ENCODE assay signal across 16 cellular contexts in genomic region chr4:39450618-39451017, GRCh38. TPM values are rescaled to one million over a fixed set of nuclear protein-coding genes. Genes with fewer than 3 reads are reported as not detected.
DNase-seq lines count a peak whose midpoint lies in the region; ATAC-seq and TF ChIP-seq lines count a peak whose summit lies in the region.
"Had no signal": no experiment of that assay in that cellular context is flagged by ENCODE, and none has a peak within 500 bp of the region (broad histone marks: within the 10 kb centered on the region; RNA-seq: fewer than 3 reads in every experiment).

No MANE protein-coding gene starts in this region.

- H3K4me3 ChIP-seq in cardiac muscle cell, result no peak overlapping the region
- no peak overlapping the region for H3K4me3 ChIP-seq in right cardiac atrium (ENCODE audit: low read length)
- H3K4me3 ChIP-seq in liver (ENCODE audit: low read depth in 1 of 3, low read length in 3 of 3), result no peak overlapping the region
- H3K4me3 ChIP-seq: SJCRH30 had no signal

- no peaks in the 10 kb centered on the region for H3K4me1 ChIP-seq in cardiac muscle cell (ENCODE audit: low read depth)
- no peaks in the 10 kb centered on the region for H3K4me1 ChIP-seq in right cardiac atrium (ENCODE audit: control insufficient read depth, insufficient read depth, low read length)
- peaks cover 10 to 22% (median 16%) of the 10 kb centered on the region in 4 donors for H3K4me1 ChIP-seq in liver (ENCODE audit: control insufficient read depth in 4 of 4, insufficient read depth in 4 of 4, low read length in 3 of 4)
- H3K4me1 ChIP-seq: SJCRH30 had no signal

- H3K9me3 ChIP-seq in cardiac muscle cell (ENCODE audit: low read depth) (no peaks in the 10 kb centered on the region), right cardiac atrium (ENCODE audit: control insufficient read depth, low read length) (no peaks in the 10 kb centered on the region), liver (ENCODE audit: control insufficient read depth in 4 of 4, low read length in 3 of 4) (no peaks in the 10 kb centered on the region)
- H3K9me3 ChIP-seq: SJCRH30 had no signal

- H3K36me3 Mint-ChIP-seq in activated naive CD8-positive, alpha-beta T cell, result peaks cover 16% of the 10 kb centered on the region

- H3K27ac Mint-ChIP-seq in activated naive CD8-positive, alpha-beta T cell, result peak overlapping the region; percentile 81

- intact Hi-C loops in right cardiac atrium (cut with DNase I), result no loop called here

- TF ChIP-seq RAD21 in liver (IDR thresholded peaks at IDR 0.05), result peak in 1 of 2 donors; percentile 11

- peak overlapping the region; percentile 27 to 76 for H3K9ac ChIP-seq in liver (ENCODE audit: low read depth in 1 of 2, low read length in 2 of 2)

- H3K27ac ChIP-seq in cardiac muscle cell (peak overlapping the region; percentile 11), right cardiac atrium (ENCODE audit: low read length) (no peak overlapping the region), liver (ENCODE audit: low read depth in 1 of 2, low read length in 2 of 2) (peak overlapping the region; percentile 68 to 78), substantia nigra (ENCODE audit: low read depth, low read length, poor library complexity, severe bottlenecking) (no peak overlapping the region)
- H3K27ac ChIP-seq: SJCRH30 had no signal

- DNase-seq in cardiac muscle cell (ENCODE audit: low read depth in 1 of 2, low spot score in 1 of 2) (no peak), right cardiac atrium (no peak), SK-N-DZ (ENCODE audit: low spot score) (no peak), NCI-H2107 treated with DMSO at 0.1 percent for 48 hours (lab: John Stamatoyannopoulos, UW; ENCODE audit: unreplicated experiment) (no peak), substantia nigra (lab: John Stamatoyannopoulos, UW) (no peak)
- no peak for DNase-seq in stimulated activated CD8-positive, alpha-beta memory T cell treated with anti-CD3 and anti-CD28 coated beads, Interleukin-4, amount 100 ng/mL, for 48 hours
- DNase-seq: activated CD4-positive, alpha-beta T cell treated with anti-CD3 and anti-CD28 coated beads, Interleukin-2, amount 50 U/mL, for 4 hours; IMR-90; naive thymus-derived CD4-positive, alpha-beta T cell; NCI-H2029; NCI-H526 treated with DMSO at 0.1 percent for 48 hours; OCI-M1; SJCRH30 had no signal

- no peak for TF ChIP-seq CTCF in cardiac muscle cell (IDR thresholded peaks at IDR 0.05; ENCODE audit: low read depth, low read length)
- no peak for TF ChIP-seq CTCF in liver (IDR thresholded peaks at IDR 0.05; ENCODE audit: low read depth, low read length, missing input control)

- H3K27me3 Mint-ChIP-seq in activated naive CD8-positive, alpha-beta T cell, result no peaks in the 10 kb centered on the region
- H3K27me3 Mint-ChIP-seq: naive thymus-derived CD4-positive, alpha-beta T cell had no signal

- WGBS in right cardiac atrium, result 61% methylated on average over 2 of the region's 2 CpGs
- 20% methylated on average over 2 of the region's 2 CpGs for WGBS in liver

- H3K36me3 ChIP-seq in cardiac muscle cell (peaks cover 41% of the 10 kb centered on the region), liver (ENCODE audit: control insufficient read depth in 4 of 4, insufficient read depth in 3 of 4, low read depth in 1 of 4, low read length in 3 of 4) (peaks cover 21 to 56% (median 47%) of the 10 kb centered on the region in 4 donors)

- H3K9me3 Mint-ChIP-seq in activated naive CD8-positive, alpha-beta T cell (ENCODE audit: low read depth), result no peaks in the 10 kb centered on the region
- H3K9me3 Mint-ChIP-seq: naive thymus-derived CD4-positive, alpha-beta T cell had no signal

- H3K4me3 Mint-ChIP-seq in activated naive CD8-positive, alpha-beta T cell, result no peak overlapping the region
- H3K4me3 Mint-ChIP-seq: naive thymus-derived CD4-positive, alpha-beta T cell had no signal

- H3K27me3 ChIP-seq in cardiac muscle cell (no peaks in the 10 kb centered on the region), right cardiac atrium (ENCODE audit: control insufficient read depth, insufficient read depth) (no peaks in the 10 kb centered on the region), liver (ENCODE audit: control insufficient read depth in 4 of 4, insufficient read depth in 4 of 4, low read length in 3 of 4) (no peaks in the 10 kb centered on the region)
- H3K27me3 ChIP-seq: SJCRH30 had no signal

- ATAC-seq in right cardiac atrium, result no peak
- ATAC-seq: naive thymus-derived CD4-positive, alpha-beta T cell had no signal

- peaks cover 49% of the 10 kb centered on the region for H3K4me1 Mint-ChIP-seq in activated naive CD8-positive, alpha-beta T cell (ENCODE audit: low read depth)

TF ChIP-seq in liver, 16 proteins besides CTCF, POLR2A, EP300 and RAD21:
- no peak for TF ChIP-seq FOXA2 (IDR thresholded peaks at IDR 0.05)
- peak; percentile 46 to 47 for TF ChIP-seq RXRA (IDR thresholded peaks at IDR 0.05)
- peak; percentile 12 to 33 for TF ChIP-seq HNF4A (conservative IDR thresholded peaks at IDR 0.05)

RNA-seq across cellular contexts. Expression of gene RPL9, which starts 8.1 kb away (rescaled TPM):
- total RNA-seq in cardiac muscle cell, result 1,988 and 4,130 TPM in 2 replicates
- 431 and 515 TPM in 2 replicates for polyA plus RNA-seq in cardiac muscle cell
- total RNA-seq in right cardiac atrium, result 1,000 to 10,000 TPM in 1 of 4 donors, 100 to 1,000 TPM in 3; 708 to 1,060 (median 846) TPM
- polyA plus RNA-seq in right cardiac atrium, result 1,288 TPM
- total RNA-seq in liver, result 1,000 to 10,000 TPM in 1 of 2 donors, 100 to 1,000 TPM in 1; 732 to 1,176 TPM
- polyA plus RNA-seq in liver, result 100 to 1,000 TPM; 427 to 499 TPM
- 4,928 and 7,239 TPM in 2 replicates for polyA plus RNA-seq in SK-N-DZ (2014; cell fraction: cytosol; rRNA removed)
- 2,869 and 8,300 TPM in 2 replicates for polyA plus RNA-seq in SK-N-DZ (2014; cell fraction: nucleus; rRNA removed)

RNA-seq across cellular contexts. Expression of gene LIAS, which starts 8.2 kb away (rescaled TPM):
- total RNA-seq in cardiac muscle cell (7.0 and 16.3 TPM in 2 replicates), right cardiac atrium (10 to 100 TPM; 10.4 to 22.2 (median 18.3) TPM), liver (1 to 10 TPM; 7.1 to 9.7 TPM)
- polyA plus RNA-seq in cardiac muscle cell (19.0 and 29.4 TPM in 2 replicates), right cardiac atrium (23.6 TPM), liver (1 to 10 TPM; 9.4 to 9.7 TPM)
- 23.0 and 28.6 TPM in 2 replicates for polyA plus RNA-seq in SK-N-DZ (2014; cell fraction: cytosol; rRNA removed)
- 17.0 and 17.1 TPM in 2 replicates for polyA plus RNA-seq in SK-N-DZ (2014; cell fraction: nucleus; rRNA removed)

RNA-seq across cellular contexts. Expression of gene KLB, which starts 43.9 kb away (rescaled TPM):
- total RNA-seq in cardiac muscle cell, result not detected in 2 replicates
- 0.12 TPM in 1 of 2 replicates, not detected in the other for polyA plus RNA-seq in cardiac muscle cell
- total RNA-seq in right cardiac atrium, result under 1 TPM; 0.03 to 0.28 (median 0.06) TPM
- polyA plus RNA-seq in right cardiac atrium, result 0.32 TPM
- 10 to 100 TPM; 28.0 to 31.0 TPM for total RNA-seq in liver
- polyA plus RNA-seq in liver, result 10 to 100 TPM; 13.5 to 17.5 TPM
- not detected in 2 replicates for polyA plus RNA-seq in SK-N-DZ (2014; cell fraction: cytosol; rRNA removed)
- polyA plus RNA-seq in SK-N-DZ (2014; cell fraction: nucleus; rRNA removed), result not detected in 2 replicates
- total RNA-seq: IMR-90; naive thymus-derived CD4-positive, alpha-beta T cell; pulmonary artery endothelial cell had no signal
- polyA plus RNA-seq: IMR-90 had no signal

Comparison
In these comparisons a context has a peak if more than half of its experiments do, and no peak if none do; other contexts are left out.
1. H3K27ac ChIP-seq: peak in cardiac muscle cell (single experiment) and liver (2 of 2); none in right cardiac atrium (single experiment) and substantia nigra (single experiment).
2. RNA of gene KLB, which starts 43.9 kb away (total RNA-seq): 28.0 to 31.0 TPM in liver; 0.03 to 0.28 TPM in right cardiac atrium and not detected in cardiac muscle cell; every median in the first group is over 10 times any median in the second.